In genomic region chr6:40997256-40997957, GRCh38 we compare ENCODE assay signal across 10 cellular contexts. TPM values are rescaled to one million over a fixed set of nuclear protein-coding genes. Genes with fewer than 3 reads are reported as not detected.
DNase-seq lines count a peak whose midpoint lies in the region; TF ChIP-seq lines count a peak whose summit lies in the region.
"Had no signal": no experiment of that assay in that cellular context is flagged by ENCODE, and none has a peak within 500 bp of the region (broad histone marks: within the 10 kb centered on the region; RNA-seq: fewer than 3 reads in every experiment).

No MANE protein-coding gene starts in this region.

- peak overlapping the region; percentile 64 for H3K4me2 ChIP-seq in hepatocyte

- WGBS in hepatocyte (ENCODE audit: low lambda C conversion rate, missing lambda C conversion rate), result 12% methylated on average over 4 of the region's 4 CpGs

- no peaks in the 10 kb centered on the region for H3K9me2 ChIP-seq in hepatocyte (replicated peaks; ENCODE audit: insufficient read depth)

- H3K27me3 ChIP-seq in hepatocyte, result no peaks in the 10 kb centered on the region
- H3K27me3 ChIP-seq: uterus had no signal

- no peaks in the 10 kb centered on the region for H3K36me3 ChIP-seq in hepatocyte (replicated peaks; ENCODE audit: insufficient read depth, low read depth)
- H3K36me3 ChIP-seq: uterus had no signal

- peak overlapping the region; percentile 1 for H2AFZ ChIP-seq in hepatocyte

- TF ChIP-seq CTCF in hepatocyte (IDR thresholded peaks at IDR 0.05; ENCODE audit: poor library complexity), result no peak

- DNase-seq in H4 (ENCODE audit: low spot score), result peak; percentile 71
- DNase-seq in T1000 (lab: John Stamatoyannopoulos, UW), result peak; percentile 13
- DNase-seq in hepatocyte (ENCODE audit: low spot score), result peak; percentile 73
- peak; percentile 75 for DNase-seq in retina
- DNase-seq in NCI-H2227 (lab: John Stamatoyannopoulos, UW; ENCODE audit: unreplicated experiment), result no peak
- no peak for DNase-seq in activated CD4-positive, alpha-beta T cell treated with anti-CD3 and anti-CD28 coated beads, Interleukin-2, amount 50 U/mL, for 1 hour
- DNase-seq in cerebellar nuclear complex (lab: John Stamatoyannopoulos, UW), result no peak
- DNase-seq in effector CD8-positive, alpha-beta T cell (lab: John Stamatoyannopoulos, UW), result no peak
- DNase-seq: T-helper 9 cell, uterus had no signal

- H3K4me3 ChIP-seq in hepatocyte, result no peak overlapping the region
- H3K4me3 ChIP-seq: uterus had no signal

- peaks cover 36% of the 10 kb centered on the region for H3K4me1 ChIP-seq in hepatocyte (ENCODE audit: insufficient read depth)

- H3K27ac ChIP-seq in hepatocyte, result peak overlapping the region; percentile 96

- no peaks in the 10 kb centered on the region for H3K9me3 ChIP-seq in hepatocyte (ENCODE audit: low read depth)
- H3K9me3 ChIP-seq: uterus had no signal

- H4K20me1 ChIP-seq in hepatocyte (ENCODE audit: insufficient read depth, poor library complexity, severe bottlenecking), result no peaks in the 10 kb centered on the region

- no peaks in the 10 kb centered on the region for H3K79me2 ChIP-seq in hepatocyte

RNA-seq across cellular contexts. Expression of gene UNC5CL, which starts 41.6 kb away (rescaled TPM):
- 0.25 and 0.27 TPM in 2 replicates for total RNA-seq in H4 (2014; rRNA removed; shearing (Covaris generic))
- total RNA-seq in hepatocyte, result 38.1 and 42.9 TPM in 2 replicates
- polyA plus RNA-seq in hepatocyte, result 37.1 and 41.3 TPM in 2 replicates

RNA-seq across cellular contexts. Expression of gene TSPO2, which starts 44.9 kb away (rescaled TPM):
- not detected in 2 replicates for total RNA-seq in H4 (2014; rRNA removed; shearing (Covaris generic))
- total RNA-seq in hepatocyte, result 0.27 TPM in 1 of 2 replicates, not detected in the other
- 0.36 and 2.7 TPM in 2 replicates for polyA plus RNA-seq in hepatocyte
- total RNA-seq: uterus had no signal

RNA-seq across cellular contexts. Expression of gene APOBEC2, which starts 55.6 kb away (rescaled TPM):
- not detected in 2 replicates for total RNA-seq in H4 (2014; rRNA removed; shearing (Covaris generic))
- 2.9 and 3.1 TPM in 2 replicates for total RNA-seq in hepatocyte
- 2.8 and 4.3 TPM in 2 replicates for polyA plus RNA-seq in hepatocyte
- total RNA-seq: uterus had no signal

Comparison
In these comparisons a context has a peak if more than half of its experiments do, and no peak if none do; other contexts are left out.
1. DNase-seq: peak in H4 (single experiment), T1000 (single experiment), hepatocyte (single experiment) and retina (single experiment); none in NCI-H2227 (single experiment), activated CD4-positive, alpha-beta T cell treated with anti-CD3 and anti-CD28 coated beads, Interleukin-2, amount 50 U/mL, for 1 hour (single experiment), cerebellar nuclear complex (0 of 2) and effector CD8-positive, alpha-beta T cell (single experiment).
2. RNA of gene UNC5CL, which starts 41.6 kb away (total RNA-seq): 38.1 to 42.9 TPM in hepatocyte; 0.25 to 0.27 TPM in H4; every median in the first group is over 10 times any median in the second.